28 cellular contexts compared by ENCODE assay signal in the genomic region with DNA sequence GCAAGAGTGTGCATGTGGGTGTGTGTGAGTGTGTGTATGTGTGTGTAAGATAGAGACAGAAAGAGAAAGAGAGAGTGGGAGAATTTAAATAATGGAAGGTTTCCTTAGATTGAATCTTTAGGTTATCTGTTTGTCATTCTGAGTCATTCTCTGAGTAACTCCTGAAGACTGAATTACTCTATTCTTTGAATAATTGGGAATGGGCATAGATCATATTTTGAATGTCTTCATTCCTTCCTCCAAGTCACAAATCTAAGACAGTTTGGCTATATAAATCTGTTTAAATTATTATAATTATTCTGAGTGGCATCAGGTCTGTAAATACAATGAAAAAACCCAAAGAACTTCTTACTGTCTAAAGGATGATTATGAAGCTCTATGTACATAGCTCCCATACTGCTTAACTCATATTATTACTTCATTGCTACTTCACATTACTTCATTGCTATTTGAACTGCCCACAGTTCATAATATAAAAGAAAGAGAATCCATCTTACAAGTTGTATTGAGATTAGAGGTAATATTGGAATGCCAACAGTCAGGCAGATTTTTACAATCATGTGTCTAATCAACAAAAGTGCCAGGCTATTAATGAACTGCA.
A peak's percentile ranks its signal among the peaks of the same experiment; 100 is the strongest.
DNase-seq lines count a peak whose midpoint lies in the region; ATAC-seq and TF ChIP-seq lines count a peak whose summit lies in the region.
"Had no signal": no experiment of that assay in that cellular context is flagged by ENCODE, and none has a peak within 500 bp of the region (broad histone marks: within the 10 kb centered on the region; RNA-seq: fewer than 3 reads in every experiment).

No MANE protein-coding gene starts in this region.

- H3K4me3 Mint-ChIP-seq in activated T-helper 17 cell treated with anti-CD3 and anti-CD28 coated beads, Interleukin-2, amount 50 U/mL, for 72 hours = no peak overlapping the region
- H3K4me3 Mint-ChIP-seq: activated CD4-positive, alpha-beta T cell treated with anti-CD3 and anti-CD28 coated beads for 36 hours; activated CD8-positive, alpha-beta T cell treated with anti-CD3 and anti-CD28 coated beads, Interleukin-2, amount 10 ng/mL, durations not matched to agents 7 days and 5 days; activated naive CD4-positive, alpha-beta T cell treated with anti-CD3 and anti-CD28 coated beads, Interleukin-2, amount 50 U/mL, for 24 hours; natural killer cell; T-helper 2 cell treated with Interferon-gamma antibody and Interleukin-4, amounts not matched to agents 5 μg/mL and 100 μg/mL, for 36 hours had no signal

- ATAC-seq in activated T-helper 17 cell treated with anti-CD3 and anti-CD28 coated beads, Interleukin-2, amount 50 U/mL, for 72 hours (replicated peaks) = no peak
- ATAC-seq: activated CD4-positive, alpha-beta T cell treated with anti-CD3 and anti-CD28 coated beads for 36 hours; activated CD8-positive, alpha-beta T cell treated with anti-CD3 and anti-CD28 coated beads, Interleukin-2, amount 10 ng/mL, durations not matched to agents 7 days and 5 days; HCT116; mucosa of descending colon; natural killer cell had no signal

- in situ Hi-C loops in astrocyte of the spinal cord (cut with HindIII; ENCODE audit: low sequenced_read_pairs) = no loop called here

- TF ChIP-seq CTCF in astrocyte of the spinal cord (IDR thresholded peaks at IDR 0.05; ENCODE audit: low read depth, low read length) = no peak

- H3K4me1 Mint-ChIP-seq in activated T-helper 17 cell treated with anti-CD3 and anti-CD28 coated beads, Interleukin-2, amount 50 U/mL, for 72 hours = no peaks in the 10 kb centered on the region
- H3K4me1 Mint-ChIP-seq: activated CD4-positive, alpha-beta T cell treated with anti-CD3 and anti-CD28 coated beads for 36 hours; activated naive CD4-positive, alpha-beta T cell treated with anti-CD3 and anti-CD28 coated beads, Interleukin-2, amount 50 U/mL, for 24 hours had no signal

- no peaks in the 10 kb centered on the region for H3K27me3 Mint-ChIP-seq in activated T-helper 17 cell treated with anti-CD3 and anti-CD28 coated beads, Interleukin-2, amount 50 U/mL, for 72 hours
- H3K27me3 Mint-ChIP-seq: activated CD4-positive, alpha-beta T cell treated with anti-CD3 and anti-CD28 coated beads for 36 hours; activated naive CD4-positive, alpha-beta T cell treated with anti-CD3 and anti-CD28 coated beads, Interleukin-2, amount 50 U/mL, for 24 hours had no signal

- H3K9me3 Mint-ChIP-seq in activated T-helper 17 cell treated with anti-CD3 and anti-CD28 coated beads, Interleukin-2, amount 50 U/mL, for 72 hours = peaks cover 5% of the 10 kb centered on the region
- H3K9me3 Mint-ChIP-seq: activated naive CD4-positive, alpha-beta T cell treated with anti-CD3 and anti-CD28 coated beads, Interleukin-2, amount 50 U/mL, for 24 hours had no signal

- H3K27ac Mint-ChIP-seq in activated T-helper 17 cell treated with anti-CD3 and anti-CD28 coated beads, Interleukin-2, amount 50 U/mL, for 72 hours = no peak overlapping the region
- H3K27ac Mint-ChIP-seq: activated CD4-positive, alpha-beta T cell treated with anti-CD3 and anti-CD28 coated beads for 36 hours; activated CD8-positive, alpha-beta T cell treated with anti-CD3 and anti-CD28 coated beads, Interleukin-2, amount 10 ng/mL, durations not matched to agents 7 days and 5 days; activated naive CD4-positive, alpha-beta T cell treated with anti-CD3 and anti-CD28 coated beads, Interleukin-2, amount 50 U/mL, for 24 hours; activated T-helper 2 cell treated with anti-CD3 and anti-CD28 coated beads, Interferon-gamma antibody, Interleukin-2, Interleukin-4, amounts not matched to agents 10 μg/mL and 5 μg/mL and 100 μg/mL, durations not matched to agents 14 hours and 24 hours and 36 hours; natural killer cell; T-helper 2 cell treated with Interferon-gamma antibody and Interleukin-4, amounts not matched to agents 5 μg/mL and 100 μg/mL, for 36 hours had no signal

- H3K36me3 Mint-ChIP-seq in activated T-helper 17 cell treated with anti-CD3 and anti-CD28 coated beads, Interleukin-2, amount 50 U/mL, for 72 hours (ENCODE audit: low read depth) = no peaks in the 10 kb centered on the region
- H3K36me3 Mint-ChIP-seq: activated naive CD4-positive, alpha-beta T cell treated with anti-CD3 and anti-CD28 coated beads, Interleukin-2, amount 50 U/mL, for 24 hours had no signal

- DNase-seq in ELR (ENCODE audit: low read depth) (peak; percentile 73), OCI-M1 (lab: John Stamatoyannopoulos, UW) (peak; percentile 18), astrocyte of the spinal cord (ENCODE audit: low read depth, low spot score) (peak; percentile 31), iris pigment epithelial cell (ENCODE audit: low read depth) (peak; percentile 55), SK-N-DZ (ENCODE audit: low spot score) (no peak), CD1c-positive myeloid dendritic cell (ENCODE audit: extremely low spot score) (no peak)
- DNase-seq: activated CD4-positive, alpha-beta T cell treated with anti-CD3 and anti-CD28 coated beads for 36 hours; activated CD8-positive, alpha-beta T cell treated with anti-CD3 and anti-CD28 coated beads, Interleukin-2, amount 10 ng/mL, durations not matched to agents 7 days and 5 days; Caco-2; effector memory CD4-positive, alpha-beta T cell; mucosa of descending colon; MV-4-11; natural killer cell; NCI-H1436; NCI-H446 treated with DMSO at 0.1 percent for 48 hours; occipital lobe; sigmoid colon; stimulated activated CD4-positive, alpha-beta T cell treated with anti-CD3 and anti-CD28 coated beads, Interleukin-4, amount 100 ng/mL, for 1 hour; thyroid gland; uterus had no signal

- no peak overlapping the region for H3K4me3 ChIP-seq in astrocyte of the spinal cord (ENCODE audit: low read depth, low read length)
- H3K4me3 ChIP-seq: BLaER1 treated with 17β-estradiol and CSF1 and Interleukin-3, amounts not matched to agents 10 nM and 100 nM; coronary artery; esophagus muscularis mucosa; mucosa of descending colon; sigmoid colon; thyroid gland; uterus had no signal

Comparison
In these comparisons a context has a peak if more than half of its experiments do, and no peak if none do; other contexts are left out.
1. DNase-seq: peak in ELR (single experiment), OCI-M1 (single experiment), astrocyte of the spinal cord (single experiment) and iris pigment epithelial cell (single experiment); none in SK-N-DZ (single experiment) and CD1c-positive myeloid dendritic cell (single experiment).